37 cellular contexts compared by ENCODE assay signal in genomic region chr13:22047082-22047784, GRCh38.
DNase-seq lines count a peak whose midpoint lies in the region; ATAC-seq and TF ChIP-seq lines count a peak whose summit lies in the region.
"Had no signal": no experiment of that assay in that cellular context is flagged by ENCODE, and none has a peak within 500 bp of the region (broad histone marks: within the 10 kb centered on the region; RNA-seq: fewer than 3 reads in every experiment).

No MANE protein-coding gene starts in this region.

- H2BK15ac ChIP-seq in IMR-90 (ENCODE audit: low read depth, low read length) = no peak overlapping the region

- no peak overlapping the region for H2AK9ac ChIP-seq in IMR-90 (replicated peaks; ENCODE audit: low read depth, low read length, poor library complexity)

- H3K4me1 ChIP-seq in CD4-positive, CD25-positive, alpha-beta regulatory T cell (ENCODE audit: control insufficient read depth, insufficient read depth, low read length, poor library complexity, severe bottlenecking) = no peaks in the 10 kb centered on the region
- H3K4me1 ChIP-seq in IMR-90 (ENCODE audit: control insufficient read depth, insufficient read depth, low read length) (peaks cover 5% of the 10 kb centered on the region; the same call in 1 of the 2 replicates), heart left ventricle (no peaks in the 10 kb centered on the region)
- H3K4me1 ChIP-seq: BE2C, colonic mucosa, heart right ventricle, suprapubic skin, upper lobe of left lung had no signal

- no peak overlapping the region for H3K4ac ChIP-seq in IMR-90 (ENCODE audit: low read depth, low read length)

- TF ChIP-seq POLR2A in IMR-90 (IDR thresholded peaks at IDR 0.05; ENCODE audit: low read depth, low read length) = no peak
- no peak for TF ChIP-seq POLR2A in lower leg skin (IDR thresholded peaks at IDR 0.05)
- TF ChIP-seq POLR2A in heart left ventricle (IDR thresholded peaks at IDR 0.05) = no peak

- in situ Hi-C loops in IMR-90 (cut with MboI; ENCODE audit: low sequenced_read_pairs) = no loop called here

- no peaks in the 10 kb centered on the region for H3K36me3 ChIP-seq in CD4-positive, CD25-positive, alpha-beta regulatory T cell (ENCODE audit: control insufficient read depth, insufficient read depth, low read length)
- H3K36me3 ChIP-seq in IMR-90 (ENCODE audit: control insufficient read depth, insufficient read depth, low read length) = no peaks in the 10 kb centered on the region
- H3K36me3 ChIP-seq in heart left ventricle = no peaks in the 10 kb centered on the region
- H3K36me3 ChIP-seq: BE2C, cardiac muscle cell, colonic mucosa, heart right ventricle, suprapubic skin, upper lobe of left lung, WERI-Rb-1 had no signal

- intact Hi-C loops in IMR-90 (cut with micrococcal nuclease) (no loop called here), lower leg skin (cut with DNase I; ENCODE audit: low total_unique reads) (no loop called here), heart left ventricle (cut with DNase I) (no loop called here)

- no peak overlapping the region for H2AK5ac ChIP-seq in IMR-90 (ENCODE audit: low read depth, low read length)

- DNase-seq in CD4-positive, CD25-positive, alpha-beta regulatory T cell = no peak
- DNase-seq in IMR-90 (peak; percentile 64), astrocyte of the hippocampus (ENCODE audit: low read depth, low spot score) (peak; percentile 20), kidney glomerular epithelial cell (lab: John Stamatoyannopoulos, UW) (peak; percentile 79), T-helper 2 cell (no peak), lower leg skin (ENCODE audit: low spot score in 2 of 2) (no peak), heart left ventricle (no peak)
- no peak for DNase-seq in activated CD4-positive, CD25-positive, alpha-beta regulatory T cell treated with anti-CD3 and anti-CD28 coated beads, Interleukin-2, amount 50 U/mL, for 72 hours
- DNase-seq: ACHN; activated CD4-positive, alpha-beta T cell treated with anti-CD3 and anti-CD28 coated beads, Interleukin-2, amount 50 U/mL, for 1 hour; activated CD8-positive, alpha-beta memory T cell treated with anti-CD3 and anti-CD28 coated beads, Interleukin-2, amount 10 ng/mL, durations not matched to agents 7 days and 5 days; activated naive CD4-positive, alpha-beta T cell treated with anti-CD3 and anti-CD28 coated beads, Interleukin-2, amount 10 ng/mL, durations not matched to agents 7 days and 5 days; activated T-cell treated with anti-CD3 and anti-CD28 coated beads, Interleukin-2, amount 50 U/mL, for 48 hours; anterior cingulate cortex; BE2C; CD8-positive, alpha-beta memory T cell; colonic mucosa; DMS 273 treated with DMSO at 0.1 percent for 48 hours; effector CD8-positive, alpha-beta T cell; foreskin melanocyte; heart right ventricle; KBM-7; MM.1S; NCI-H1417 treated with DMSO at 0.1 percent for 48 hours; NCI-H2029 treated with DMSO at 0.1 percent for 48 hours; NCI-H526 treated with DMSO at 0.1 percent for 48 hours; PC-9; SHP77 treated with DMSO at 0.1 percent for 48 hours; stimulated activated naive CD4-positive, alpha-beta T cell; T1000; upper lobe of left lung; WERI-Rb-1 had no signal

- H3K4me3 ChIP-seq in CD4-positive, CD25-positive, alpha-beta regulatory T cell (ENCODE audit: low read depth, low read length) = no peak overlapping the region
- H3K4me3 ChIP-seq in IMR-90 (ENCODE audit: insufficient read depth, low read depth, low read length) = no peak overlapping the region
- H3K4me3 ChIP-seq in lower leg skin (ENCODE audit: low read depth, poor library complexity, severe bottlenecking) = no peak overlapping the region
- no peak overlapping the region for H3K4me3 ChIP-seq in heart left ventricle
- H3K4me3 ChIP-seq: cardiac muscle cell, colonic mucosa, GM12878, heart right ventricle, PC-9, skin epidermis, suprapubic skin, upper lobe of left lung had no signal

- CTCF ChIA-PET in IMR-90 (lab: Yijun Ruan, JAX) = interaction anchor here (0.6 kb wide), 1 partner anchor 341 kb away, joined by 5 read pairs; no protein-coding TSS in a partner anchor

- H3K4me2 ChIP-seq in IMR-90 (ENCODE audit: low read depth, low read length) = no peak overlapping the region
- H3K4me2 ChIP-seq: PC-9 had no signal

- peak overlapping the region in 2 of 3 donors; percentile 14 to 89 for H3K27ac Mint-ChIP-seq in CD4-positive, CD25-positive, alpha-beta regulatory T cell
- H3K27ac Mint-ChIP-seq: activated CD8-positive, alpha-beta memory T cell treated with anti-CD3 and anti-CD28 coated beads, Interleukin-2, amount 10 ng/mL, durations not matched to agents 7 days and 5 days; activated naive CD4-positive, alpha-beta T cell treated with anti-CD3 and anti-CD28 coated beads, Interleukin-2, amount 10 ng/mL, durations not matched to agents 7 days and 5 days; nephron had no signal

- no peak overlapping the region for H4K5ac ChIP-seq in IMR-90 (ENCODE audit: low read depth, low read length)

- H3K9me3 ChIP-seq in CD4-positive, CD25-positive, alpha-beta regulatory T cell (ENCODE audit: control insufficient read depth in 2 of 2, low read length in 2 of 2) = no peaks in the 10 kb centered on the region
- no peaks in the 10 kb centered on the region for H3K9me3 ChIP-seq in IMR-90 (ENCODE audit: control insufficient read depth, insufficient read depth, low read length)
- H3K9me3 ChIP-seq in heart left ventricle = peaks cover 0 to 11% (median 0%) of the 10 kb centered on the region in 12 donors
- H3K9me3 ChIP-seq: BE2C, colonic mucosa, suprapubic skin had no signal

- whole genome bisulfite sequencing in IMR-90 (ENCODE audit: extremely low coverage in 2 of 2, insufficient read length in 1 of 2), 2 experiments = no CpG with 5 or more reads among the region's 2 CpGs
- WGBS in lower leg skin, 2 donors = 75 to 81% methylated on average over 2 of the region's 2 CpGs
- WGBS in heart left ventricle, 4 donors = 81 to 89% (median 86%) methylated on average over 2 of the region's 2 CpGs

- no peaks in the 10 kb centered on the region for H3K9me1 ChIP-seq in IMR-90 (ENCODE audit: insufficient read depth, low read length)

- no peaks in the 10 kb centered on the region for H3K79me1 ChIP-seq in IMR-90 (ENCODE audit: low read depth in 1 of 2, low read length in 2 of 2)

- no peak overlapping the region for H2AFZ ChIP-seq in IMR-90 (replicated peaks; ENCODE audit: low read length, poor library complexity)
- H2AFZ ChIP-seq: PC-9 had no signal

- H3K14ac ChIP-seq in IMR-90 (replicated peaks; ENCODE audit: low read depth, low read length) = no peak overlapping the region

- no peaks in the 10 kb centered on the region for H4K20me1 ChIP-seq in IMR-90 (ENCODE audit: insufficient read depth, low read length)

- no peaks in the 10 kb centered on the region for H3K36me3 Mint-ChIP-seq in CD4-positive, CD25-positive, alpha-beta regulatory T cell
- H3K36me3 Mint-ChIP-seq: activated CD8-positive, alpha-beta memory T cell treated with anti-CD3 and anti-CD28 coated beads, Interleukin-2, amount 10 ng/mL, durations not matched to agents 7 days and 5 days; activated naive CD4-positive, alpha-beta T cell treated with anti-CD3 and anti-CD28 coated beads, Interleukin-2, amount 10 ng/mL, durations not matched to agents 7 days and 5 days had no signal

- H4K91ac ChIP-seq in IMR-90 (ENCODE audit: insufficient read depth, low read depth, low read length) = no peak overlapping the region

- no peak overlapping the region for H3K56ac ChIP-seq in IMR-90 (ENCODE audit: extremely low read depth, insufficient read depth, low read length)

- no peak overlapping the region for H2BK5ac ChIP-seq in IMR-90 (ENCODE audit: low read depth, low read length, poor library complexity, severe bottlenecking)

- no peak overlapping the region for H3K9ac ChIP-seq in IMR-90 (ENCODE audit: low read depth, low read length)

- H3K27me3 Mint-ChIP-seq in CD4-positive, CD25-positive, alpha-beta regulatory T cell = peaks cover 13% of the 10 kb centered on the region
- H3K27me3 Mint-ChIP-seq: activated CD8-positive, alpha-beta memory T cell treated with anti-CD3 and anti-CD28 coated beads, Interleukin-2, amount 10 ng/mL, durations not matched to agents 7 days and 5 days; activated naive CD4-positive, alpha-beta T cell treated with anti-CD3 and anti-CD28 coated beads, Interleukin-2, amount 10 ng/mL, durations not matched to agents 7 days and 5 days had no signal

- POLR2A ChIA-PET in IMR-90 (lab: Charles Lee; ENCODE audit: unreplicated experiment) = no interaction called here

- no peak overlapping the region for H3K18ac ChIP-seq in IMR-90 (ENCODE audit: low read depth, low read length)

- no peaks in the 10 kb centered on the region for H3K27me3 ChIP-seq in CD4-positive, CD25-positive, alpha-beta regulatory T cell (ENCODE audit: control insufficient read depth, insufficient read depth, low read length)
- peaks cover 2% of the 10 kb centered on the region for H3K27me3 ChIP-seq in IMR-90 (ENCODE audit: control insufficient read depth, insufficient read depth, low read length)
- H3K27me3 ChIP-seq in heart left ventricle = no peaks in the 10 kb centered on the region
- H3K27me3 ChIP-seq: BE2C, cardiac muscle cell, colonic mucosa, heart right ventricle, suprapubic skin, upper lobe of left lung had no signal

- H3K23ac ChIP-seq in IMR-90 (ENCODE audit: low read depth, low read length) = no peak overlapping the region

- TF ChIP-seq CTCF in IMR-90 (conservative IDR thresholded peaks at IDR 0.05; ENCODE audit: low read depth, low read length) (no peak), lower leg skin (IDR thresholded peaks at IDR 0.05) (no peak), heart left ventricle (IDR thresholded peaks at IDR 0.05) (no peak)

- no peak overlapping the region for H4K8ac ChIP-seq in IMR-90 (ENCODE audit: low read depth in 2 of 2, low read length in 2 of 2)

- no peak overlapping the region for H3K4me3 Mint-ChIP-seq in CD4-positive, CD25-positive, alpha-beta regulatory T cell
- H3K4me3 Mint-ChIP-seq: activated CD8-positive, alpha-beta memory T cell treated with anti-CD3 and anti-CD28 coated beads, Interleukin-2, amount 10 ng/mL, durations not matched to agents 7 days and 5 days; activated naive CD4-positive, alpha-beta T cell treated with anti-CD3 and anti-CD28 coated beads, Interleukin-2, amount 10 ng/mL, durations not matched to agents 7 days and 5 days; CD8-positive, alpha-beta memory T cell; nephron had no signal

- peaks cover 0 to 5% (median 0%) of the 10 kb centered on the region in 7 donors for H3K9me3 Mint-ChIP-seq in CD4-positive, CD25-positive, alpha-beta regulatory T cell
- H3K9me3 Mint-ChIP-seq: activated naive CD4-positive, alpha-beta T cell treated with anti-CD3 and anti-CD28 coated beads, Interleukin-2, amount 10 ng/mL, durations not matched to agents 7 days and 5 days; nephron had no signal

- H3K27ac ChIP-seq in CD4-positive, CD25-positive, alpha-beta regulatory T cell (ENCODE audit: insufficient read depth, low read length, poor library complexity, severe bottlenecking) = no peak overlapping the region
- no peak overlapping the region for H3K27ac ChIP-seq in IMR-90 (ENCODE audit: insufficient read depth, low read length)
- H3K27ac ChIP-seq in heart left ventricle = no peak overlapping the region
- H3K27ac ChIP-seq: cardiac muscle cell, colonic mucosa, heart right ventricle, PC-9, skin epidermis, suprapubic skin, upper lobe of left lung, WERI-Rb-1 had no signal

- no peak for TF ChIP-seq RAD21 in IMR-90 (IDR thresholded peaks at IDR 0.05; ENCODE audit: low read length)

- no peak overlapping the region for H2BK20ac ChIP-seq in IMR-90 (ENCODE audit: low read depth, low read length)

- no peak for ATAC-seq in CD4-positive, CD25-positive, alpha-beta regulatory T cell (ENCODE audit: low read depth in 2 of 2)
- ATAC-seq in IMR-90 (ENCODE audit: low read depth) = peak; percentile 84
- ATAC-seq in heart left ventricle = no peak
- ATAC-seq: activated CD8-positive, alpha-beta memory T cell treated with anti-CD3 and anti-CD28 coated beads, Interleukin-2, amount 10 ng/mL, durations not matched to agents 7 days and 5 days; GM12878; heart right ventricle had no signal

- BruUV-seq in IMR-90 (replicated peaks; lab: Mats Ljungman, UMichigan) = no TSS peak

- peaks cover 2 to 14% (median 10%) of the 10 kb centered on the region in 4 donors for H3K4me1 Mint-ChIP-seq in CD4-positive, CD25-positive, alpha-beta regulatory T cell
- H3K4me1 Mint-ChIP-seq: nephron had no signal

- no peak overlapping the region for H2BK120ac ChIP-seq in IMR-90 (ENCODE audit: low read depth, low read length)

- dilution Hi-C loops in IMR-90 (cut with HindIII; ENCODE audit: low sequenced_read_pairs, unreplicated experiment) = no loop called here

Comparison
In these comparisons a context has a peak if more than half of its experiments do, and no peak if none do; other contexts are left out.
1. DNase-seq: peak in IMR-90 (single experiment), astrocyte of the hippocampus (single experiment) and kidney glomerular epithelial cell (single experiment); none in CD4-positive, CD25-positive, alpha-beta regulatory T cell (0 of 3), T-helper 2 cell (0 of 5), lower leg skin (0 of 2), heart left ventricle (0 of 5) and activated CD4-positive, CD25-positive, alpha-beta regulatory T cell treated with anti-CD3 and anti-CD28 coated beads, Interleukin-2, amount 50 U/mL, for 72 hours (single experiment).